Comparison of ENCODE assay signal across 12 cellular contexts in genomic region chr2:160224507-160224906, GRCh38. TPM values are rescaled to one million over a fixed set of nuclear protein-coding genes. Genes with fewer than 3 reads are reported as not detected.
DNase-seq lines count a peak whose midpoint lies in the region; ATAC-seq and TF ChIP-seq lines count a peak whose summit lies in the region.
"Had no signal": no experiment of that assay in that cellular context is flagged by ENCODE, and none has a peak within 500 bp of the region (broad histone marks: within the 10 kb centered on the region; RNA-seq: fewer than 3 reads in every experiment).

No MANE protein-coding gene starts in this region.

- H3K4me3 ChIP-seq in fibroblast of pulmonary artery (replicated peaks; ENCODE audit: low read depth, low read length) (peak overlapping the region; percentile 5), neuronal stem cell (ENCODE audit: low read length in 2 of 2) (no peak overlapping the region)
- H3K4me3 ChIP-seq: pancreas had no signal

- CTCF ChIA-PET in activated CD8-positive, alpha-beta T cell treated with anti-CD3 and anti-CD28 coated beads, Interleukin-2, amount 10 ng/mL, durations not matched to agents 7 days and 5 days (lab: Charles Lee), result interaction anchor here (1.2 to 1.4 kb wide), 3 partner anchors 10 to 45 kb away, joined by 3 to 4 read pairs (median 4); no protein-coding TSS in a partner anchor

- H3K79me1 ChIP-seq in neuronal stem cell (ENCODE audit: low read depth, low read length), result no peaks in the 10 kb centered on the region

- DNase-seq in fibroblast of pulmonary artery (ENCODE audit: low read depth), result no peak
- DNase-seq in HUDEP-2 (lab: John Stamatoyannopoulos, UW; ENCODE audit: unreplicated experiment in 76 of 76), result no peak
- no peak for DNase-seq in neuronal stem cell (ENCODE audit: low spot score)
- DNase-seq in activated CD8-positive, alpha-beta T cell treated with anti-CD3 and anti-CD28 coated beads, Interleukin-2, amount 10 ng/mL, durations not matched to agents 7 days and 5 days, result no peak
- DNase-seq in stimulated activated CD4-positive, alpha-beta T cell treated with anti-CD3 and anti-CD28 coated beads, Interleukin-1b, Interleukin-23, amount 100 ng/mL, for 48 hours, result no peak
- DNase-seq: NCI-H1417 treated with DMSO at 0.1 percent for 48 hours, pancreas had no signal

- no peak overlapping the region for H3K23ac ChIP-seq in neuronal stem cell (ENCODE audit: low read depth, low read length, poor library complexity)

- H3K27me3 ChIP-seq in neuronal stem cell (ENCODE audit: control insufficient read depth in 3 of 3, insufficient read depth in 3 of 3, low read depth in 1 of 3, low read length in 3 of 3), result no peaks in the 10 kb centered on the region
- H3K27me3 ChIP-seq: pancreas had no signal

- H3K36me3 ChIP-seq in neuronal stem cell (replicated peaks in 1 of 2; ENCODE audit: control insufficient read depth in 2 of 2, insufficient read depth in 2 of 2, low read length in 2 of 2), result no peaks in the 10 kb centered on the region
- H3K36me3 ChIP-seq: pancreas had no signal

- H2AK5ac ChIP-seq in neuronal stem cell (ENCODE audit: low read depth, low read length), result no peak overlapping the region

- H3K4me2 ChIP-seq in neuronal stem cell (ENCODE audit: insufficient read depth, low read length, poor library complexity, severe bottlenecking), result no peak overlapping the region

- H2BK120ac ChIP-seq in neuronal stem cell (ENCODE audit: low read depth, low read length), result no peak overlapping the region

- ATAC-seq in GM18517 (IDR thresholded peaks at IDR 0.05; ENCODE audit: unreplicated experiment) (peak; percentile 5), GM21723 (IDR thresholded peaks at IDR 0.05; ENCODE audit: unreplicated experiment) (peak; percentile 13), HG03571 (IDR thresholded peaks at IDR 0.05; ENCODE audit: unreplicated experiment) (peak; percentile 29)
- no peak for ATAC-seq in activated CD8-positive, alpha-beta T cell treated with anti-CD3 and anti-CD28 coated beads, Interleukin-2, amount 10 ng/mL, durations not matched to agents 7 days and 5 days

- no peak overlapping the region for H2AFZ ChIP-seq in neuronal stem cell (ENCODE audit: low read length)

- no peak overlapping the region for H3K14ac ChIP-seq in neuronal stem cell (ENCODE audit: low read length)

- no peak overlapping the region for H4K91ac ChIP-seq in neuronal stem cell (ENCODE audit: low read depth, low read length, poor library complexity)

- no peak overlapping the region for H2BK5ac ChIP-seq in neuronal stem cell (ENCODE audit: low read length)

- H3K27me3 Mint-ChIP-seq in activated CD8-positive, alpha-beta T cell treated with anti-CD3 and anti-CD28 coated beads, Interleukin-2, amount 10 ng/mL, durations not matched to agents 7 days and 5 days (ENCODE audit: low read depth), result peaks cover 10% of the 10 kb centered on the region

- no peaks in the 10 kb centered on the region for H3K9me3 Mint-ChIP-seq in activated CD8-positive, alpha-beta T cell treated with anti-CD3 and anti-CD28 coated beads, Interleukin-2, amount 10 ng/mL, durations not matched to agents 7 days and 5 days (ENCODE audit: insufficient read depth)
- H3K9me3 Mint-ChIP-seq: CD4-positive, alpha-beta memory T cell had no signal

- no peak overlapping the region for H4K8ac ChIP-seq in neuronal stem cell (ENCODE audit: low read depth, low read length)

- no peak overlapping the region for H3K18ac ChIP-seq in neuronal stem cell (ENCODE audit: low read length)

- POLR2A ChIA-PET in activated CD8-positive, alpha-beta T cell treated with anti-CD3 and anti-CD28 coated beads, Interleukin-2, amount 10 ng/mL, durations not matched to agents 7 days and 5 days (lab: Charles Lee), result no interaction called here

- no peak overlapping the region for H2BK15ac ChIP-seq in neuronal stem cell (ENCODE audit: low read length)

- H3K4me3 Mint-ChIP-seq in activated CD8-positive, alpha-beta T cell treated with anti-CD3 and anti-CD28 coated beads, Interleukin-2, amount 10 ng/mL, durations not matched to agents 7 days and 5 days, result no peak overlapping the region

- H3K27ac ChIP-seq in neuronal stem cell (replicated peaks; ENCODE audit: low read length), result no peak overlapping the region

- peaks cover 4 to 7% of the 10 kb centered on the region in 2 donors for H3K4me1 ChIP-seq in neuronal stem cell (ENCODE audit: control insufficient read depth in 2 of 2, insufficient read depth in 1 of 2, low read depth in 1 of 2, low read length in 2 of 2)

- no peak for TF ChIP-seq CTCF in fibroblast of pulmonary artery (IDR thresholded peaks at IDR 0.05; ENCODE audit: low read length, missing control alignments)

- H2BK12ac ChIP-seq in neuronal stem cell (ENCODE audit: low read length), result no peak overlapping the region

- WGBS in neuronal stem cell (ENCODE audit: extremely low coverage in 2 of 2, insufficient read length in 2 of 2, insufficient replicate concordance in 1 of 2), 2 donors, result no CpG with 5 or more reads among the region's 3 CpGs

- no peaks in the 10 kb centered on the region for H3K9me3 ChIP-seq in neuronal stem cell (replicated peaks in 1 of 2; ENCODE audit: control insufficient read depth in 2 of 2, insufficient read depth in 1 of 2, low read depth in 1 of 2, low read length in 2 of 2)
- H3K9me3 ChIP-seq: pancreas had no signal

- H3K9ac ChIP-seq in neuronal stem cell (ENCODE audit: low read depth, low read length, poor library complexity), result no peak overlapping the region

- no peak overlapping the region for H3K4ac ChIP-seq in neuronal stem cell (ENCODE audit: low read length)

- no peak overlapping the region for H3K27ac Mint-ChIP-seq in activated CD8-positive, alpha-beta T cell treated with anti-CD3 and anti-CD28 coated beads, Interleukin-2, amount 10 ng/mL, durations not matched to agents 7 days and 5 days

- no peaks in the 10 kb centered on the region for H3K36me3 Mint-ChIP-seq in activated CD8-positive, alpha-beta T cell treated with anti-CD3 and anti-CD28 coated beads, Interleukin-2, amount 10 ng/mL, durations not matched to agents 7 days and 5 days (ENCODE audit: low read depth)
- H3K36me3 Mint-ChIP-seq: CD4-positive, alpha-beta memory T cell had no signal

- peaks cover 31% of the 10 kb centered on the region for H3K4me1 Mint-ChIP-seq in activated CD8-positive, alpha-beta T cell treated with anti-CD3 and anti-CD28 coated beads, Interleukin-2, amount 10 ng/mL, durations not matched to agents 7 days and 5 days (ENCODE audit: low read depth)

RNA-seq across cellular contexts. Expression of gene ITGB6, which starts 24.4 kb away (rescaled TPM):
- polyA plus RNA-seq in neuronal stem cell (2013, experiment 1 of 2), result not detected
- not detected for polyA plus RNA-seq in neuronal stem cell (2013, experiment 2 of 2)
- not detected for total RNA-seq in activated CD8-positive, alpha-beta T cell treated with anti-CD3 and anti-CD28 coated beads, Interleukin-2, amount 10 ng/mL, durations not matched to agents 7 days and 5 days
- total RNA-seq: CD4-positive, alpha-beta memory T cell; dermis microvascular lymphatic vessel endothelial cell had no signal
- polyA plus RNA-seq: CD4-positive, alpha-beta memory T cell had no signal
